In the genomic region with DNA sequence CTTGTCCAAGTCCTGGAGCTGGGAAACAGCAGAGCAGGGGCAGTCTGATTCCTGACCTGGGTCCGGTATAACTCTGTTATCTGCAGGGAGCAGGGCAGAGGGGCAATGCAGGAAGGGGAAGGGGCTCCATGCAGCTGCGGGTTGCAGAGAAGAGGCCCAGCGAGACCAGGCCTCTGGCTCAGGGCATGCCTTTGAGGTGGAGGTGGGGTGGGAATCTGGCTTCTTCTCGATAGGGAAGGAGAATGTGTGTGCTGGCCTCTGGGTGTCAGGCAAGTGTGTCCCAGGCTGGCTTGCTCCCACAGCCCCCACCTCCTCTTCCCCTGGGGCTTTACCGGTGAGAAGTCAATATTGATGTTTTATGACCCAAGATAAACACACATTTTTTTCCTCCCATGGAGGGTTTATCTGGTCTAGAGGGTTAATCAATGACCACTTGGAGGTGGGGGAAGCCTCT, we compare ENCODE assay signal across 1 cellular context.
TF ChIP-seq lines count a peak whose summit lies in the region.

No MANE protein-coding gene starts in this region.

TF ChIP-seq in HepG2, 621 proteins besides CTCF, POLR2A, EP300 and RAD21 (continued from another document and continues in another):
- TF ChIP-seq, protein P1, sequence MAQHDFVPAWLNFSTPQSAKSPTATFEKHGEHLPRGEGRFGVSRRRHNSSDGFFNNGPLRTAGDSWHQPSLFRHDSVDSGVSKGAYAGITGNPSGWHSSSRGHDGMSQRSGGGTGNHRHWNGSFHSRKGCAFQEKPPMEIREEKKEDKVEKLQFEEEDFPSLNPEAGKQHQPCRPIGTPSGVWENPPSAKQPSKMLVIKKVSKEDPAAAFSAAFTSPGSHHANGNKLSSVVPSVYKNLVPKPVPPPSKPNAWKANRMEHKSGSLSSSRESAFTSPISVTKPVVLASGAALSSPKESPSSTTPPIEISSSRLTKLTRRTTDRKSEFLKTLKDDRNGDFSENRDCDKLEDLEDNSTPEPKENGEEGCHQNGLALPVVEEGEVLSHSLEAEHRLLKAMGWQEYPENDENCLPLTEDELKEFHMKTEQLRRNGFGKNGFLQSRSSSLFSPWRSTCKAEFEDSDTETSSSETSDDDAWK (CRISPR knock-in tag; IDR thresholded peaks at IDR 0.05), result no peak
- TF ChIP-seq ZFY (CRISPR knock-in tag; IDR thresholded peaks at IDR 0.05) (peak; percentile 94), THAP9 (CRISPR knock-in tag; IDR thresholded peaks at IDR 0.05; ENCODE audit: borderline replicate concordance) (peak; percentile 58; the same call in 1 of the 2 replicates), HOMEZ (CRISPR knock-in tag; IDR thresholded peaks at IDR 0.05; ENCODE audit: low read depth) (peak; percentile 94; the same call in 1 of the 2 replicates), ZNF615 (CRISPR knock-in tag; IDR thresholded peaks at IDR 0.05; ENCODE audit: borderline replicate concordance) (peak; percentile 86), BHLHE40 (IDR thresholded peaks at IDR 0.05; ENCODE audit: low read length) (peak; percentile 73), KLF15 (CRISPR knock-in tag; IDR thresholded peaks at IDR 0.05; ENCODE audit: borderline replicate concordance) (peak; percentile 25; the same call in 1 of the 2 replicates), ZNF777 (CRISPR knock-in tag; IDR thresholded peaks at IDR 0.05) (peak; percentile 59; the same call in 1 of the 2 replicates), SMARCC2 (IDR thresholded peaks at IDR 0.05) (peak; percentile 67; the same call in 1 of the 2 replicates), ZKSCAN5 (CRISPR knock-in tag; IDR thresholded peaks at IDR 0.05) (no peak), MED13 (CRISPR knock-in tag; IDR thresholded peaks at IDR 0.05) (peak; percentile 99), ZNF317 (CRISPR knock-in tag; IDR thresholded peaks at IDR 0.05) (peak; percentile 76; the same call in 1 of the 2 replicates), ZNF382 (CRISPR knock-in tag; IDR thresholded peaks at IDR 0.05; ENCODE audit: borderline replicate concordance) (no peak), PCBP2 (optimal IDR thresholded peaks at IDR 0.05; ENCODE audit: low read depth, low read length, poor library complexity, severe bottlenecking) (no peak), SALL1 (CRISPR knock-in tag; IDR thresholded peaks at IDR 0.05) (peak; percentile 98), NFE2L1 (CRISPR knock-in tag; IDR thresholded peaks at IDR 0.05; ENCODE audit: borderline replicate concordance) (0 out of 2 replicates have a peak, but pooled peaks have one; percentile 34), KLF16 (CRISPR knock-in tag; IDR thresholded peaks at IDR 0.05) (peak in 1 of 2 experiments; percentile 92; a peak in 1 of 4 replicates), ZNF691 (CRISPR knock-in tag; IDR thresholded peaks at IDR 0.05; ENCODE audit: borderline replicate concordance, low read depth) (peak; percentile 88), NR1H2 (CRISPR knock-in tag; IDR thresholded peaks at IDR 0.05; ENCODE audit: borderline replicate concordance, low read depth) (no peak), ZNF232 (CRISPR knock-in tag; IDR thresholded peaks at IDR 0.05; ENCODE audit: borderline replicate concordance) (peak; percentile 95; the same call in 1 of the 2 replicates), SMAD1 (CRISPR knock-in tag; IDR thresholded peaks at IDR 0.05; ENCODE audit: borderline replicate concordance, low read depth) (peak; percentile 31; the same call in 1 of the 2 replicates), MBD4 (IDR thresholded peaks at IDR 0.05; ENCODE audit: borderline replicate concordance, low read length) (no peak), SRSF9 (IDR thresholded peaks at IDR 0.05; ENCODE audit: borderline replicate concordance, insufficient read depth, low read depth, low read length, poor library complexity, severe bottlenecking) (no peak), ZNF12 (CRISPR knock-in tag; IDR thresholded peaks at IDR 0.05) (peak; percentile 80; the same call in 1 of the 2 replicates), KLF6 (CRISPR knock-in tag; IDR thresholded peaks at IDR 0.05) (peak; percentile 90; the same call in 1 of the 2 replicates), TARDBP (CRISPR knock-in tag; IDR thresholded peaks at IDR 0.05) (peak; percentile 91; the same call in 1 of the 2 replicates), WIZ (CRISPR knock-in tag; IDR thresholded peaks at IDR 0.05) (peak; percentile 11; the same call in 1 of the 2 replicates), ZNF230 (CRISPR knock-in tag; IDR thresholded peaks at IDR 0.05) (peak; percentile 91; the same call in 1 of the 2 replicates), ZMAT3 (CRISPR knock-in tag; conservative IDR thresholded peaks at IDR 0.05) (0 out of 2 replicates have a peak, but pooled peaks have one; percentile 48), ZNF570 (CRISPR knock-in tag; IDR thresholded peaks at IDR 0.05; ENCODE audit: borderline replicate concordance) (no peak), ZNF24 (IDR thresholded peaks at IDR 0.05) (peak; percentile 72)
- TF ChIP-seq, protein P2, sequence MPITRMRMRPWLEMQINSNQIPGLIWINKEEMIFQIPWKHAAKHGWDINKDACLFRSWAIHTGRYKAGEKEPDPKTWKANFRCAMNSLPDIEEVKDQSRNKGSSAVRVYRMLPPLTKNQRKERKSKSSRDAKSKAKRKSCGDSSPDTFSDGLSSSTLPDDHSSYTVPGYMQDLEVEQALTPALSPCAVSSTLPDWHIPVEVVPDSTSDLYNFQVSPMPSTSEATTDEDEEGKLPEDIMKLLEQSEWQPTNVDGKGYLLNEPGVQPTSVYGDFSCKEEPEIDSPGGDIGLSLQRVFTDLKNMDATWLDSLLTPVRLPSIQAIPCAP (CRISPR knock-in tag; IDR thresholded peaks at IDR 0.05; ENCODE audit: low read depth), result no peak
- TF ChIP-seq, protein P3, sequence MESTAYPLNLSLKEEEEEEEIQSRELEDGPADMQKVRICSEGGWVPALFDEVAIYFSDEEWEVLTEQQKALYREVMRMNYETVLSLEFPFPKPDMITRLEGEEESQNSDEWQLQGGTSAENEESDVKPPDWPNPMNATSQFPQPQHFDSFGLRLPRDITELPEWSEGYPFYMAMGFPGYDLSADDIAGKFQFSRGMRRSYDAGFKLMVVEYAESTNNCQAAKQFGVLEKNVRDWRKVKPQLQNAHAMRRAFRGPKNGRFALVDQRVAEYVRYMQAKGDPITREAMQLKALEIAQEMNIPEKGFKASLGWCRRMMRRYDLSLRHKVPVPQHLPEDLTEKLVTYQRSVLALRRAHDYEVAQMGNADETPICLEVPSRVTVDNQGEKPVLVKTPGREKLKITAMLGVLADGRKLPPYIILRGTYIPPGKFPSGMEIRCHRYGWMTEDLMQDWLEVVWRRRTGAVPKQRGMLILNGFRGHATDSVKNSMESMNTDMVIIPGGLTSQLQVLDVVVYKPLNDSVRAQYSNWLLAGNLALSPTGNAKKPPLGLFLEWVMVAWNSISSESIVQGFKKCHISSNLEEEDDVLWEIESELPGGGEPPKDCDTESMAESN (CRISPR knock-in tag; conservative IDR thresholded peaks at IDR 0.05), result peak; percentile 51
- TF ChIP-seq, protein P4, sequence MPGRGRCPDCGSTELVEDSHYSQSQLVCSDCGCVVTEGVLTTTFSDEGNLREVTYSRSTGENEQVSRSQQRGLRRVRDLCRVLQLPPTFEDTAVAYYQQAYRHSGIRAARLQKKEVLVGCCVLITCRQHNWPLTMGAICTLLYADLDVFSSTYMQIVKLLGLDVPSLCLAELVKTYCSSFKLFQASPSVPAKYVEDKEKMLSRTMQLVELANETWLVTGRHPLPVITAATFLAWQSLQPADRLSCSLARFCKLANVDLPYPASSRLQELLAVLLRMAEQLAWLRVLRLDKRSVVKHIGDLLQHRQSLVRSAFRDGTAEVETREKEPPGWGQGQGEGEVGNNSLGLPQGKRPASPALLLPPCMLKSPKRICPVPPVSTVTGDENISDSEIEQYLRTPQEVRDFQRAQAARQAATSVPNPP (CRISPR knock-in tag; IDR thresholded peaks at IDR 0.05), result peak; percentile 73; the same call in 1 of the 2 replicates
- TF ChIP-seq, protein P5, sequence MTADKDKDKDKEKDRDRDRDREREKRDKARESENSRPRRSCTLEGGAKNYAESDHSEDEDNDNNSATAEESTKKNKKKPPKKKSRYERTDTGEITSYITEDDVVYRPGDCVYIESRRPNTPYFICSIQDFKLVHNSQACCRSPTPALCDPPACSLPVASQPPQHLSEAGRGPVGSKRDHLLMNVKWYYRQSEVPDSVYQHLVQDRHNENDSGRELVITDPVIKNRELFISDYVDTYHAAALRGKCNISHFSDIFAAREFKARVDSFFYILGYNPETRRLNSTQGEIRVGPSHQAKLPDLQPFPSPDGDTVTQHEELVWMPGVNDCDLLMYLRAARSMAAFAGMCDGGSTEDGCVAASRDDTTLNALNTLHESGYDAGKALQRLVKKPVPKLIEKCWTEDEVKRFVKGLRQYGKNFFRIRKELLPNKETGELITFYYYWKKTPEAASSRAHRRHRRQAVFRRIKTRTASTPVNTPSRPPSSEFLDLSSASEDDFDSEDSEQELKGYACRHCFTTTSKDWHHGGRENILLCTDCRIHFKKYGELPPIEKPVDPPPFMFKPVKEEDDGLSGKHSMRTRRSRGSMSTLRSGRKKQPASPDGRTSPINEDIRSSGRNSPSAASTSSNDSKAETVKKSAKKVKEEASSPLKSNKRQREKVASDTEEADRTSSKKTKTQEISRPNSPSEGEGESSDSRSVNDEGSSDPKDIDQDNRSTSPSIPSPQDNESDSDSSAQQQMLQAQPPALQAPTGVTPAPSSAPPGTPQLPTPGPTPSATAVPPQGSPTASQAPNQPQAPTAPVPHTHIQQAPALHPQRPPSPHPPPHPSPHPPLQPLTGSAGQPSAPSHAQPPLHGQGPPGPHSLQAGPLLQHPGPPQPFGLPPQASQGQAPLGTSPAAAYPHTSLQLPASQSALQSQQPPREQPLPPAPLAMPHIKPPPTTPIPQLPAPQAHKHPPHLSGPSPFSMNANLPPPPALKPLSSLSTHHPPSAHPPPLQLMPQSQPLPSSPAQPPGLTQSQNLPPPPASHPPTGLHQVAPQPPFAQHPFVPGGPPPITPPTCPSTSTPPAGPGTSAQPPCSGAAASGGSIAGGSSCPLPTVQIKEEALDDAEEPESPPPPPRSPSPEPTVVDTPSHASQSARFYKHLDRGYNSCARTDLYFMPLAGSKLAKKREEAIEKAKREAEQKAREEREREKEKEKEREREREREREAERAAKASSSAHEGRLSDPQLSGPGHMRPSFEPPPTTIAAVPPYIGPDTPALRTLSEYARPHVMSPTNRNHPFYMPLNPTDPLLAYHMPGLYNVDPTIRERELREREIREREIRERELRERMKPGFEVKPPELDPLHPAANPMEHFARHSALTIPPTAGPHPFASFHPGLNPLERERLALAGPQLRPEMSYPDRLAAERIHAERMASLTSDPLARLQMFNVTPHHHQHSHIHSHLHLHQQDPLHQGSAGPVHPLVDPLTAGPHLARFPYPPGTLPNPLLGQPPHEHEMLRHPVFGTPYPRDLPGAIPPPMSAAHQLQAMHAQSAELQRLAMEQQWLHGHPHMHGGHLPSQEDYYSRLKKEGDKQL (CRISPR knock-in tag; IDR thresholded peaks at IDR 0.05; ENCODE audit: low read depth), result peak; percentile 94
- TF ChIP-seq, protein P6, sequence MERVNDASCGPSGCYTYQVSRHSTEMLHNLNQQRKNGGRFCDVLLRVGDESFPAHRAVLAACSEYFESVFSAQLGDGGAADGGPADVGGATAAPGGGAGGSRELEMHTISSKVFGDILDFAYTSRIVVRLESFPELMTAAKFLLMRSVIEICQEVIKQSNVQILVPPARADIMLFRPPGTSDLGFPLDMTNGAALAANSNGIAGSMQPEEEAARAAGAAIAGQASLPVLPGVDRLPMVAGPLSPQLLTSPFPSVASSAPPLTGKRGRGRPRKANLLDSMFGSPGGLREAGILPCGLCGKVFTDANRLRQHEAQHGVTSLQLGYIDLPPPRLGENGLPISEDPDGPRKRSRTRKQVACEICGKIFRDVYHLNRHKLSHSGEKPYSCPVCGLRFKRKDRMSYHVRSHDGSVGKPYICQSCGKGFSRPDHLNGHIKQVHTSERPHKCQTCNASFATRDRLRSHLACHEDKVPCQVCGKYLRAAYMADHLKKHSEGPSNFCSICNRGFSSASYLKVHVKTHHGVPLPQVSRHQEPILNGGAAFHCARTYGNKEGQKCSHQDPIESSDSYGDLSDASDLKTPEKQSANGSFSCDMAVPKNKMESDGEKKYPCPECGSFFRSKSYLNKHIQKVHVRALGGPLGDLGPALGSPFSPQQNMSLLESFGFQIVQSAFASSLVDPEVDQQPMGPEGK (CRISPR knock-in tag; IDR thresholded peaks at IDR 0.05), result peak; percentile 100
